In the genomic region with DNA sequence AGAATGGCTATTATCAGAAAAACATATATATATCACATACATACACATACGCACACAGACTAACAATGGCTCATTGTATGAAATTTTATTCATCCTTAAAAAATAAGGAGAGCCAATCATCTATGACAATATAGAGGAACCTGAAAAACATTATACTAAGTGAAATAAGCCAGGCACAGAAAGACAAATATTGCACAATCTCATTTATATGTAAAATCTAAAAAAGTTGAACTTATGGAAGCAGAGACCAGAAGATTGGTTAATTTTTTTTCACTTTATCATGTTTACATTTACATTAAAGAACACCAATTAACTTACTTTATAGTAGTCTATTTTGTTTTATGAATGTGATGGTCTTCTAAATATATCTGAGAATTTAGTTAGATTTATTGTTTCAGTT, we compare ENCODE assay signal across 33 cellular contexts.
"Had no signal": no experiment of that assay in that cellular context is flagged by ENCODE, and none has a peak within 500 bp of the region (broad histone marks: within the 10 kb centered on the region; RNA-seq: fewer than 3 reads in every experiment).

No MANE protein-coding gene starts in this region.

- H3K4me1 ChIP-seq: adrenal gland, ascending aorta, body of pancreas, breast epithelium had no signal

- H3K27me3 ChIP-seq: adrenal gland, ascending aorta, body of pancreas, brain microvascular endothelial cell, breast epithelium, cardiac muscle cell had no signal

- FAIRE-seq: astrocyte, bronchial epithelial cell had no signal

- H3K27ac ChIP-seq: adrenal gland, ascending aorta, body of pancreas, brain microvascular endothelial cell, breast epithelium, cardiac muscle cell had no signal

- H3K4me3 ChIP-seq: adrenal gland, ascending aorta, body of pancreas, breast epithelium, cardiac muscle cell had no signal

- DNase-seq: activated effector memory CD4-positive, alpha-beta T cell treated with anti-CD3 and anti-CD28 coated beads, Interleukin-2, amount 50 U/mL, for 16 hours; activated effector memory CD4-positive, alpha-beta T cell treated with Interleukin-2 at 50 U/mL for 16 hours; activated gamma-delta T cell; activated gamma-delta T cell treated with Interleukin-2 at 50 U/mL for 16 hours; activated naive CD4-positive, alpha-beta T cell; activated naive CD4-positive, alpha-beta T cell treated with anti-CD3 and anti-CD28 coated beads for 36 hours; activated naive CD4-positive, alpha-beta T cell treated with anti-CD3 and anti-CD28 coated beads, Interleukin-2, amount 10 ng/mL, durations not matched to agents 7 days and 5 days; activated naive CD4-positive, alpha-beta T cell treated with anti-CD3 and anti-CD28 coated beads, Interleukin-2, amount 50 U/mL, for 16 hours; activated naive CD4-positive, alpha-beta T cell treated with Interleukin-2 at 50 U/mL for 16 hours; activated naive CD8-positive, alpha-beta T cell treated with anti-CD3 and anti-CD28 coated beads for 36 hours; activated naive CD8-positive, alpha-beta T cell treated with anti-CD3 and anti-CD28 coated beads, Interleukin-2, amount 10 ng/mL, durations not matched to agents 7 days and 5 days; activated naive CD8-positive, alpha-beta T cell treated with anti-CD3 and anti-CD28 coated beads, Interleukin-2, amount 50 U/mL, for 24 hours; activated T-cell treated with anti-CD3 and anti-CD28 coated beads, Interleukin-2, amount 50 U/mL, for 24 hours; activated T-cell treated with anti-CD3 and anti-CD28 coated beads, Interleukin-2, amount 50 U/mL, for 4 hours; activated T-cell treated with anti-CD3 and anti-CD28 coated beads, Interleukin-2, amount 50 U/mL, for 48 hours; activated T-cell treated with anti-CD3 and anti-CD28 coated beads, Interleukin-2, amount 50 U/mL, for 72 hours; adrenal gland; amniotic stem cell; amygdala; anterior cingulate cortex; aorta; body of pancreas; brain microvascular endothelial cell; caudate nucleus; central memory CD4-positive, alpha-beta T cell; cerebellar nuclear complex had no signal

- H3K9me3 ChIP-seq: adrenal gland, ascending aorta, body of pancreas had no signal

- H3K36me3 ChIP-seq: adrenal gland, ascending aorta, brain microvascular endothelial cell, breast epithelium, cardiac muscle cell had no signal

- ATAC-seq: activated naive CD4-positive, alpha-beta T cell treated with anti-CD3 and anti-CD28 coated beads, Interleukin-2, amount 50 U/mL, for 72 hours; activated naive CD8-positive, alpha-beta T cell treated with anti-CD3 and anti-CD28 coated beads, Interleukin-2, amount 50 U/mL, for 24 hours; activated T-cell treated with anti-CD3 and anti-CD28 coated beads, Interleukin-2, amount 50 U/mL, for 4 hours; activated T-cell treated with anti-CD3 and anti-CD28 coated beads, Interleukin-2, amount 50 U/mL, for 72 hours; activated T-helper 17 cell treated with anti-CD3 and anti-CD28 coated beads, Interleukin-2, amount 50 U/mL, for 72 hours; body of pancreas had no signal
